In the genomic region with DNA sequence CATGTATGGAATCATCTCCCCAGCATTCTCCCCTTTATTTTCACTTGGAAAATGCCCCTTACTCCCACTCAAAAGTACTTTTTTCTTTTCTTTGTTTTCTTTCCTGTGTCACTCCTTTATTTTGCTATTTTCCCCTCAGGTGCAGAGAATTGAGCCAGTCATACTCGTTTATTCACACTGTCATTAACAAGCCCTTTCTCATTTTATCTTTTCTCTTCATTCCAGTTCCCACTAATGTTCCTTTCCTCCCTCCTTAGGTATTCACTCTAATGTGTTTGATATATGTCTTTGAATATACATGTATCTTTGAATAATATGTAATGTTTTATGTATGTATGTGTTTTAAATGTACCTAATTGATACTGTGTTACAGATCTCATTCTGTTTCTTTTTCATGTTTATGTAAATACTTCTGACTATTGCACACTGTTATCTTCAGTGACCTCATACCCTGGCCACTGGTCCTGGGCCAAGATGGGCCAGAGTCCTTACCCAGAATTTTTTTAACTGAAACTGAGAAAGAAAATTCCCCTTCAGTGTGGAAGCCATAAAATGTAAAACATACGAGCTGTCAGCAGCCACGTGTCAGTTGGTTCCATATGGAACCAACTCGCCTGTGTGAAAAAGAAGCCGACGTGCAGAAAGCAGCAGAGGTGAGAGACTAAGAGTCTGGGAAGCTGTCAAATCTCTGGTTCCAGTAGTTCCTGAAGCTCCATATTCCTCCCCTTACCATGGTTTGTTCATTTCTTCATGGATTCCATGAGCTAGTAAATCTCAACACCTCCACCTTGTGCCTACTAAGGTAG, we compare ENCODE assay signal across 24 cellular contexts. TPM values are rescaled to one million over a fixed set of nuclear protein-coding genes. Genes with fewer than 3 reads are reported as not detected.
DNase-seq lines count a peak whose midpoint lies in the region; TF ChIP-seq lines count a peak whose summit lies in the region.
"Had no signal": no experiment of that assay in that cellular context is flagged by ENCODE, and none has a peak within 500 bp of the region (broad histone marks: within the 10 kb centered on the region; RNA-seq: fewer than 3 reads in every experiment).

No MANE protein-coding gene starts in this region.

- H3K79me2 ChIP-seq in smooth muscle cell (ENCODE audit: low read depth), result peaks cover 11% of the 10 kb centered on the region

- H3K4me1 ChIP-seq in testis, result no peaks in the 10 kb centered on the region
- H3K4me1 ChIP-seq in smooth muscle cell (ENCODE audit: low read depth), result no peaks in the 10 kb centered on the region
- H3K4me1 ChIP-seq: gastrocnemius medialis had no signal

- H3K36me3 ChIP-seq in testis (ENCODE audit: low read depth, missing control alignments) (no peaks in the 10 kb centered on the region), smooth muscle cell (ENCODE audit: low read depth) (no peaks in the 10 kb centered on the region)
- H3K36me3 ChIP-seq: gastrocnemius medialis, suprapubic skin had no signal

- WGBS in testis, 2 donors, result 59 to 65% methylated on average over 6 of the region's 6 CpGs
- 67% methylated on average over 6 of the region's 6 CpGs for WGBS in smooth muscle cell (ENCODE audit: low lambda C conversion rate)

- DNase-seq in EL (peak; percentile 30), NCI-H2171 (lab: John Stamatoyannopoulos, UW) (peak; percentile 14), erythroblast (lab: John Stamatoyannopoulos, UW) (peak; percentile 16 to 71), mesothelial cell of epicardium (ENCODE audit: low spot score in 2 of 2, unreplicated experiment in 2 of 2) (no peak), NCI-H1694 treated with DMSO at 0.1 percent for 48 hours (lab: John Stamatoyannopoulos, UW) (no peak), foreskin melanocyte (no peak), testis (no peak), smooth muscle cell (lab: John Stamatoyannopoulos, UW; ENCODE audit: unreplicated experiment) (no peak)
- DNase-seq: activated T-cell treated with anti-CD3 and anti-CD28 coated beads, Interleukin-2, amount 50 U/mL, for 1 hour; caudate nucleus; effector memory CD4-positive, alpha-beta T cell; gastrocnemius medialis; KBM-7; NCI-H1105; NCI-H2227 treated with DMSO at 0.1 percent for 48 hours; small intestine; stimulated activated CD4-positive, alpha-beta T cell treated with anti-CD3 and anti-CD28 coated beads, Interleukin-4, amount 100 ng/mL, for 4 hours; stimulated activated CD8-positive, alpha-beta memory T cell treated with anti-CD3 and anti-CD28 coated beads, Interleukin-4, amount 100 ng/mL, for 48 hours; SW 1271 had no signal

- H3K4me2 ChIP-seq in smooth muscle cell, result no peak overlapping the region

- H3K27me3 Mint-ChIP-seq in mesothelial cell of epicardium (ENCODE audit: low read depth), result no peaks in the 10 kb centered on the region
- H3K27me3 Mint-ChIP-seq: B cell had no signal

- no peak overlapping the region for H2AFZ ChIP-seq in smooth muscle cell (ENCODE audit: low read depth)

- H3K9me3 Mint-ChIP-seq in mesothelial cell of epicardium, result no peaks in the 10 kb centered on the region
- H3K9me3 Mint-ChIP-seq: activated naive CD4-positive, alpha-beta T cell treated with anti-CD3 and anti-CD28 coated beads, Interleukin-2, amount 50 U/mL, for 72 hours had no signal

- no peaks in the 10 kb centered on the region for H4K20me1 ChIP-seq in smooth muscle cell (ENCODE audit: low read depth)

- H3K4me3 ChIP-seq in testis, result no peak overlapping the region
- H3K4me3 ChIP-seq in smooth muscle cell, result no peak overlapping the region
- H3K4me3 ChIP-seq: gastrocnemius medialis, GM12878, suprapubic skin had no signal

- intact Hi-C loops in testis (cut with DNase I; ENCODE audit: low total_unique reads), result no loop called here

- peak overlapping the region; percentile 14 for H3K27ac Mint-ChIP-seq in mesothelial cell of epicardium
- H3K27ac Mint-ChIP-seq: B cell had no signal

- H3K9me3 ChIP-seq in testis, result no peaks in the 10 kb centered on the region
- H3K9me3 ChIP-seq in smooth muscle cell (replicated peaks; ENCODE audit: low read depth), result no peaks in the 10 kb centered on the region
- H3K9me3 ChIP-seq: gastrocnemius medialis, suprapubic skin had no signal

- H3K27me3 ChIP-seq in testis (no peaks in the 10 kb centered on the region), smooth muscle cell (ENCODE audit: low read depth) (no peaks in the 10 kb centered on the region)
- H3K27me3 ChIP-seq: gastrocnemius medialis, suprapubic skin had no signal

- no peaks in the 10 kb centered on the region for H3F3A ChIP-seq in smooth muscle cell (ENCODE audit: low read depth)

- peaks cover 2% of the 10 kb centered on the region for H3K36me3 Mint-ChIP-seq in mesothelial cell of epicardium

- no peak overlapping the region for H3K4me3 Mint-ChIP-seq in mesothelial cell of epicardium
- H3K4me3 Mint-ChIP-seq: B cell had no signal

- H3K27ac ChIP-seq in testis, result no peak overlapping the region
- no peak overlapping the region for H3K27ac ChIP-seq in smooth muscle cell (ENCODE audit: low read depth)
- H3K27ac ChIP-seq: gastrocnemius medialis, HL-60, suprapubic skin had no signal

- TF ChIP-seq CTCF in mesothelial cell of epicardium (IDR thresholded peaks at IDR 0.05; ENCODE audit: unreplicated experiment) (no peak), testis (IDR thresholded peaks at IDR 0.05) (no peak), smooth muscle cell (IDR thresholded peaks at IDR 0.05; ENCODE audit: borderline replicate concordance, insufficient read depth, poor library complexity, severe bottlenecking) (no peak)

- TF ChIP-seq POLR2A in erythroblast (IDR thresholded peaks at IDR 0.05; ENCODE audit: low read length), result no peak
- TF ChIP-seq POLR2A in testis (IDR thresholded peaks at IDR 0.05), result no peak

- no peak overlapping the region for H3K9ac ChIP-seq in smooth muscle cell (ENCODE audit: low read depth)

- H3K4me1 Mint-ChIP-seq in mesothelial cell of epicardium, result peaks cover 13% of the 10 kb centered on the region

RNA-seq across cellular contexts. Expression of a gene that starts 5.8 kb away (rescaled TPM):
- total RNA-seq in mesothelial cell of epicardium (13.4 to 17.6 TPM (median 16.0 TPM) in 3 replicates), testis (10 to 100 TPM; 14.2 to 16.9 TPM), smooth muscle cell (7.8 and 35.2 TPM in 2 replicates)
- polyA plus RNA-seq in testis (ENCODE audit: insufficient read depth, low read depth, low replicate concordance) (16.1 TPM), smooth muscle cell (11.3 and 14.3 TPM in 2 replicates)

RNA-seq across cellular contexts. Expression of a gene that starts 6.0 kb away (rescaled TPM):
- total RNA-seq in mesothelial cell of epicardium (55.4 to 58.3 TPM (median 58.3 TPM) in 3 replicates), testis (10 to 100 TPM; 80.6 to 86.5 TPM), smooth muscle cell (11.2 and 21.4 TPM in 2 replicates)
- polyA plus RNA-seq in testis (ENCODE audit: insufficient read depth, low read depth, low replicate concordance) (68.7 TPM), smooth muscle cell (10.6 and 13.1 TPM in 2 replicates)

RNA-seq across cellular contexts. Expression of a gene that starts 26.7 kb away (rescaled TPM):
- total RNA-seq in mesothelial cell of epicardium (37.7 to 41.4 TPM (median 40.6 TPM) in 3 replicates), testis (10 to 100 TPM; 48.9 to 56.2 TPM), smooth muscle cell (22.1 and 39.5 TPM in 2 replicates)
- polyA plus RNA-seq in testis (ENCODE audit: insufficient read depth, low read depth, low replicate concordance) (39.2 TPM), smooth muscle cell (17.6 and 23.7 TPM in 2 replicates)

RNA-seq across cellular contexts. Expression of a gene that starts 27.8 kb away (rescaled TPM):
- total RNA-seq in mesothelial cell of epicardium (79.2 to 80.9 TPM (median 79.3 TPM) in 3 replicates), testis (10 to 100 TPM; 80.5 to 88.9 TPM), smooth muscle cell (10.4 and 20.8 TPM in 2 replicates)
- polyA plus RNA-seq in testis (ENCODE audit: insufficient read depth, low read depth, low replicate concordance) (54.1 TPM), smooth muscle cell (26.9 and 33.2 TPM in 2 replicates)

Comparison
In these comparisons a context has a peak if more than half of its experiments do, and no peak if none do; other contexts are left out.
1. DNase-seq: peak in EL (single experiment), NCI-H2171 (single experiment) and erythroblast (2 of 2); none in mesothelial cell of epicardium (0 of 2), NCI-H1694 treated with DMSO at 0.1 percent for 48 hours (single experiment), foreskin melanocyte (single experiment), testis (single experiment) and smooth muscle cell (single experiment).